Comparison of ENCODE assay signal across 3 cellular contexts in genomic region chr12:70664463-70664862, GRCh38.
TF ChIP-seq lines count a peak whose summit lies in the region.

No MANE protein-coding gene starts in this region.

TF ChIP-seq in IMR-90, 13 proteins besides CTCF, POLR2A, EP300 and RAD21:
- no peak for TF ChIP-seq ELK1 (IDR thresholded peaks at IDR 0.05; ENCODE audit: borderline replicate concordance, low read depth, low read length)
- TF ChIP-seq MXI1 (IDR thresholded peaks at IDR 0.05; ENCODE audit: borderline replicate concordance, low read depth, low read length): no peak

TF ChIP-seq in H1, 55 proteins besides CTCF, POLR2A, EP300 and RAD21:
- no peak for TF ChIP-seq ZNF274 (IDR thresholded peaks at IDR 0.05; ENCODE audit: borderline replicate concordance, extremely low read depth, low read length)
- no peak for TF ChIP-seq POLR2AphosphoS5 (IDR thresholded peaks at IDR 0.05; ENCODE audit: low read depth, low read length)
- no peak for TF ChIP-seq SIRT6 (IDR thresholded peaks at IDR 0.05; ENCODE audit: low read length)
- no peak for TF ChIP-seq JUND (IDR thresholded peaks at IDR 0.05; ENCODE audit: low read length)
- TF ChIP-seq CHD2 (IDR thresholded peaks at IDR 0.05; ENCODE audit: low read length): no peak
- TF ChIP-seq KDM1A (IDR thresholded peaks at IDR 0.05; ENCODE audit: borderline replicate concordance, low read length): no peak
- no peak for TF ChIP-seq BCL11A (IDR thresholded peaks at IDR 0.05; ENCODE audit: low read depth in 2 of 2, low read length in 2 of 2)
- no peak for TF ChIP-seq EGR1 (IDR thresholded peaks at IDR 0.05; ENCODE audit: borderline replicate concordance, low read depth, low read length)

TF ChIP-seq in GM12891, 5 proteins besides CTCF, POLR2A, EP300 and RAD21:
- no peak for TF ChIP-seq TAF1 (IDR thresholded peaks at IDR 0.05; ENCODE audit: low read depth, low read length)
- no peak for TF ChIP-seq SPI1 (IDR thresholded peaks at IDR 0.05; ENCODE audit: low read depth, low read length)
- TF ChIP-seq PAX5 (IDR thresholded peaks at IDR 0.05; ENCODE audit: insufficient read depth, low read length, severe bottlenecking): no peak
- TF ChIP-seq POLR2AphosphoS5 (IDR thresholded peaks at IDR 0.05; ENCODE audit: low read depth, low read length): no peak
- TF ChIP-seq POU2F2 (IDR thresholded peaks at IDR 0.05; ENCODE audit: low read depth, low read length): no peak
